ENCODE assay signal across 8 cellular contexts in genomic region chr4:77820836-77821561, GRCh38. TPM values are rescaled to one million over a fixed set of nuclear protein-coding genes. Genes with fewer than 3 reads are reported as not detected.
DNase-seq lines count a peak whose midpoint lies in the region; ATAC-seq, FAIRE-seq and TF ChIP-seq lines count a peak whose summit lies in the region.

No MANE protein-coding gene starts in this region.

- ATAC-seq in GM18502 (IDR thresholded peaks at IDR 0.05; ENCODE audit: poor library complexity, unreplicated experiment): no peak

- no peaks in the 10 kb centered on the region for H3K9me3 ChIP-seq in SK-N-MC (ENCODE audit: low read depth, low read length)

- peak overlapping the region; percentile 94 for H3K4me3 Mint-ChIP-seq in activated naive CD4-positive, alpha-beta T cell treated with anti-CD3 and anti-CD28 coated beads, Interleukin-2, amount 50 U/mL, for 24 hours

- H3K27ac Mint-ChIP-seq in activated naive CD4-positive, alpha-beta T cell treated with anti-CD3 and anti-CD28 coated beads, Interleukin-2, amount 50 U/mL, for 24 hours: peak overlapping the region; percentile 99

- no peaks in the 10 kb centered on the region for H3K36me3 ChIP-seq in SK-N-MC (ENCODE audit: insufficient read depth, low read length)

- no peak for TF ChIP-seq POLR2A in erythroblast (IDR thresholded peaks at IDR 0.05; ENCODE audit: low read length)

- no peak for DNase-seq in activated naive CD4-positive, alpha-beta T cell (lab: John Stamatoyannopoulos, UW)
- DNase-seq in SK-N-MC (ENCODE audit: low read depth, low spot score) (no peak), erythroblast (lab: John Stamatoyannopoulos, UW) (peak; percentile 72 to 88), occipital lobe (lab: John Stamatoyannopoulos, UW) (peak; percentile 10), RCC 7860 (ENCODE audit: low spot score) (no peak), NCI-H187 (lab: John Stamatoyannopoulos, UW) (no peak)

- peak overlapping the region; percentile 99 for H3K4me3 ChIP-seq in SK-N-MC

- H3K27me3 Mint-ChIP-seq in activated naive CD4-positive, alpha-beta T cell treated with anti-CD3 and anti-CD28 coated beads, Interleukin-2, amount 50 U/mL, for 24 hours: no peaks in the 10 kb centered on the region

- peaks cover 59% of the 10 kb centered on the region for H3K4me1 Mint-ChIP-seq in activated naive CD4-positive, alpha-beta T cell treated with anti-CD3 and anti-CD28 coated beads, Interleukin-2, amount 50 U/mL, for 24 hours

- no peak for FAIRE-seq in RCC 7860 (lab: Jason Lieb, UNC)

- H3K9me3 Mint-ChIP-seq in activated naive CD4-positive, alpha-beta T cell treated with anti-CD3 and anti-CD28 coated beads, Interleukin-2, amount 50 U/mL, for 24 hours: no peaks in the 10 kb centered on the region

- peak overlapping the region; percentile 93 for H3K9ac ChIP-seq in SK-N-MC (ENCODE audit: insufficient read length)

- peaks cover 4% of the 10 kb centered on the region for H3K36me3 Mint-ChIP-seq in activated naive CD4-positive, alpha-beta T cell treated with anti-CD3 and anti-CD28 coated beads, Interleukin-2, amount 50 U/mL, for 24 hours

- peak overlapping the region; percentile 89; the same call in 1 of the 2 replicates for H3K27ac ChIP-seq in SK-N-MC

RNA-seq across cellular contexts. Expression of gene CNOT6L, which starts 1.8 kb away (rescaled TPM):
- 49.4 TPM for total RNA-seq in occipital lobe

RNA-seq across cellular contexts. Expression of gene MRPL1, which starts 41.6 kb away (rescaled TPM):
- total RNA-seq in occipital lobe: 40.9 TPM

Comparison
In these comparisons a context has a peak if more than half of its experiments do, and no peak if none do; other contexts are left out.
1. DNase-seq: peak in erythroblast (2 of 2) and occipital lobe (single experiment); none in activated naive CD4-positive, alpha-beta T cell (0 of 4), SK-N-MC (single experiment), RCC 7860 (single experiment) and NCI-H187 (0 of 2).